ENCODE assay signal across 1 cellular context in the genomic region with DNA sequence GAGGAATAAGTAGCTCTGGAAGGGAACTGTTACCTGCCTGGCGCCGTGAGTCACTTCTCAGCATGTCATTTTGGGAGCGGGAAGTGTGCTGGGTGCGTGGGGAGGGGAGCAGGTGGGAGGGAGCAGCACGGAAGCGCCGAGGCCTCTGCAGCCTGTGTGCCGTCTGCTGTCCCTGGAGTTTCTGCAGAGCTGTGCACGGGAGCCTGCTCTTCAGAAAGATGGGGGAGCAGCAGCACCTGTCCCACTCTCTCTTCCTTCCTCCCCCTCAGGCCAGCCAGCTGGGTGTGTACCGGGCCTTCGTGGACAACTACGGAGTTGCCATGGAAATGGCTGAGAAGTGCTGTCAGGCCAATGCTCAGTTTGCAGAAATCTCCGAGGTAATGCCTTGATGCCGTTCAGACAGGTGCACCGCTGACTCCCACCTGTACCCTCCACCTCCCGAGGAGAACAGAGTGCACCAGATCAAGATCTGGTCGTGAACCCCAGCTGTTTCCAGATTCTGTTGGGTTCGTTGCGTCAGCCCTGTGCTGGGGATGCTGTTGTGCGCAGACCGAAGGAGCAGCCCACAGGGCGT.
TF ChIP-seq lines count a peak whose summit lies in the region.

No MANE protein-coding gene starts in this region.

TF ChIP-seq in GM23338, 12 proteins besides CTCF, POLR2A, EP300 and RAD21 (continued from another document):
- TF ChIP-seq, protein P1, sequence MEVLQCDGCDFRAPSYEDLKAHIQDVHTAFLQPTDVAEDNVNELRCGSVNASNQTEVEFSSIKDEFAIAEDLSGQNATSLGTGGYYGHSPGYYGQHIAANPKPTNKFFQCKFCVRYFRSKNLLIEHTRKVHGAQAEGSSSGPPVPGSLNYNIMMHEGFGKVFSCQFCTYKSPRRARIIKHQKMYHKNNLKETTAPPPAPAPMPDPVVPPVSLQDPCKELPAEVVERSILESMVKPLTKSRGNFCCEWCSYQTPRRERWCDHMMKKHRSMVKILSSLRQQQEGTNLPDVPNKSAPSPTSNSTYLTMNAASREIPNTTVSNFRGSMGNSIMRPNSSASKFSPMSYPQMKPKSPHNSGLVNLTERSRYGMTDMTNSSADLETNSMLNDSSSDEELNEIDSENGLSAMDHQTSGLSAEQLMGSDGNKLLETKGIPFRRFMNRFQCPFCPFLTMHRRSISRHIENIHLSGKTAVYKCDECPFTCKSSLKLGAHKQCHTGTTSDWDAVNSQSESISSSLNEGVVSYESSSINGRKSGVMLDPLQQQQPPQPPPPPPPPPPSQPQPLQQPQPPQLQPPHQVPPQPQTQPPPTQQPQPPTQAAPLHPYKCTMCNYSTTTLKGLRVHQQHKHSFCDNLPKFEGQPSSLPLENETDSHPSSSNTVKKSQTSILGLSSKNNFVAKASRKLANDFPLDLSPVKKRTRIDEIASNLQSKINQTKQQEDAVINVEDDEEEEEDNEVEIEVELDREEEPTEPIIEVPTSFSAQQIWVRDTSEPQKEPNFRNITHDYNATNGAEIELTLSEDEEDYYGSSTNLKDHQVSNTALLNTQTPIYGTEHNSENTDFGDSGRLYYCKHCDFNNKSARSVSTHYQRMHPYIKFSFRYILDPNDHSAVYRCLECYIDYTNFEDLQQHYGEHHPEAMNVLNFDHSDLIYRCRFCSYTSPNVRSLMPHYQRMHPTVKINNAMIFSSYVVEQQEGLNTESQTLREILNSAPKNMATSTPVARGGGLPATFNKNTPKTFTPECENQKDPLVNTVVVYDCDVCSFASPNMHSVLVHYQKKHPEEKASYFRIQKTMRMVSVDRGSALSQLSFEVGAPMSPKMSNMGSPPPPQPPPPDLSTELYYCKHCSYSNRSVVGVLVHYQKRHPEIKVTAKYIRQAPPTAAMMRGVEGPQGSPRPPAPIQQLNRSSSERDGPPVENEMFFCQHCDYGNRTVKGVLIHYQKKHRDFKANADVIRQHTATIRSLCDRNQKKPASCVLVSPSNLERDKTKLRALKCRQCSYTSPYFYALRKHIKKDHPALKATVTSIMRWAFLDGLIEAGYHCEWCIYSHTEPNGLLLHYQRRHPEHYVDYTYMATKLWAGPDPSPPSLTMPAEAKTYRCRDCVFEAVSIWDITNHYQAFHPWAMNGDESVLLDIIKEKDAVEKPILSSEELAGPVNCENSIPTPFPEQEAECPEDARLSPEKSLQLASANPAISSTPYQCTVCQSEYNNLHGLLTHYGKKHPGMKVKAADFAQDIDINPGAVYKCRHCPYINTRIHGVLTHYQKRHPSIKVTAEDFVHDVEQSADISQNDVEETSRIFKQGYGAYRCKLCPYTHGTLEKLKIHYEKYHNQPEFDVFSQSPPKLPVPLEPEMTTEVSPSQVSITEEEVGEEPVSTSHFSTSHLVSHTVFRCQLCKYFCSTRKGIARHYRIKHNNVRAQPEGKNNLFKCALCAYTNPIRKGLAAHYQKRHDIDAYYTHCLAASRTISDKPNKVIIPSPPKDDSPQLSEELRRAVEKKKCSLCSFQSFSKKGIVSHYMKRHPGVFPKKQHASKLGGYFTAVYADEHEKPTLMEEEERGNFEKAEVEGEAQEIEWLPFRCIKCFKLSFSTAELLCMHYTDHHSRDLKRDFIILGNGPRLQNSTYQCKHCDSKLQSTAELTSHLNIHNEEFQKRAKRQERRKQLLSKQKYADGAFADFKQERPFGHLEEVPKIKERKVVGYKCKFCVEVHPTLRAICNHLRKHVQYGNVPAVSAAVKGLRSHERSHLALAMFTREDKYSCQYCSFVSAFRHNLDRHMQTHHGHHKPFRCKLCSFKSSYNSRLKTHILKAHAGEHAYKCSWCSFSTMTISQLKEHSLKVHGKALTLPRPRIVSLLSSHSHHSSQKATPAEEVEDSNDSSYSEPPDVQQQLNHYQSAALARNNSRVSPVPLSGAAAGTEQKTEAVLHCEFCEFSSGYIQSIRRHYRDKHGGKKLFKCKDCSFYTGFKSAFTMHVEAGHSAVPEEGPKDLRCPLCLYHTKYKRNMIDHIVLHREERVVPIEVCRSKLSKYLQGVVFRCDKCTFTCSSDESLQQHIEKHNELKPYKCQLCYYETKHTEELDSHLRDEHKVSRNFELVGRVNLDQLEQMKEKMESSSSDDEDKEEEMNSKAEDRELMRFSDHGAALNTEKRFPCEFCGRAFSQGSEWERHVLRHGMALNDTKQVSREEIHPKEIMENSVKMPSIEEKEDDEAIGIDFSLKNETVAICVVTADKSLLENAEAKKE (CRISPR knock-in tag; IDR thresholded peaks at IDR 0.05): no peak
- TF ChIP-seq ZNF114 (CRISPR knock-in tag; IDR thresholded peaks at IDR 0.05) (no peak), EZH2phosphoT487 (IDR thresholded peaks at IDR 0.05; ENCODE audit: unreplicated experiment) (no peak), JUNB (IDR thresholded peaks at IDR 0.05; ENCODE audit: unreplicated experiment) (no peak)
